Comparison of ENCODE assay signal across 22 cellular contexts in genomic region chr21:31387560-31388186, GRCh38.
"Had no signal": no experiment of that assay in that cellular context is flagged by ENCODE, and none has a peak within 500 bp of the region (broad histone marks: within the 10 kb centered on the region; RNA-seq: fewer than 3 reads in every experiment).

No MANE protein-coding gene starts in this region.

- H3K4me1 ChIP-seq: heart left ventricle, right atrium auricular region, sigmoid colon, suprapubic skin, thyroid gland, upper lobe of left lung, vagina had no signal

- H3K4me3 ChIP-seq: dorsolateral prefrontal cortex, heart left ventricle, lung, ovary, right atrium auricular region, sigmoid colon, skin epidermis, suprapubic skin, thyroid gland, upper lobe of left lung, vagina had no signal

- H3K9me3 Mint-ChIP-seq: naive B cell, nephron had no signal

- ATAC-seq: esophagus mucosa; heart left ventricle; left colon; left ventricle myocardium superior; stimulated activated naive CD8-positive, alpha-beta T cell treated with anti-CD3 and anti-CD28 coated beads, Interleukin-15, Interleukin-2, amounts not matched to agents 100 U/mL and 50 U/mL, for 24 hours had no signal

- H3K27ac Mint-ChIP-seq: naive B cell, nephron had no signal

- H3K4me1 Mint-ChIP-seq: naive B cell, nephron had no signal

- H3K27me3 ChIP-seq: dorsolateral prefrontal cortex, heart left ventricle, ovary, right atrium auricular region, sigmoid colon, suprapubic skin, thyroid gland, upper lobe of left lung, vagina had no signal

- H3K36me3 ChIP-seq: heart left ventricle, ovary, right atrium auricular region, sigmoid colon, suprapubic skin, thyroid gland, upper lobe of left lung, vagina had no signal

- DNase-seq: cortex of kidney; effector CD8-positive, alpha-beta T cell; heart left ventricle; hippocampal formation; left colon; left ventricle myocardium superior; mesenchymal stem cell; midbrain; naive B cell; ovary; sigmoid colon; stimulated activated naive CD8-positive, alpha-beta T cell treated with anti-CD3 and anti-CD28 coated beads, Interleukin-15, Interleukin-2, amounts not matched to agents 100 U/mL and 50 U/mL, for 24 hours; thyroid gland had no signal

- H3K4me3 Mint-ChIP-seq: naive B cell, nephron had no signal

- H3K27me3 Mint-ChIP-seq: naive B cell had no signal

- H3K27ac ChIP-seq: heart left ventricle, ovary, right atrium auricular region, sigmoid colon, skin epidermis, suprapubic skin, thyroid gland, upper lobe of left lung, vagina had no signal

- H3K9me3 ChIP-seq: heart left ventricle, ovary, right atrium auricular region, sigmoid colon, suprapubic skin, thyroid gland, upper lobe of left lung, vagina had no signal

- H3K36me3 Mint-ChIP-seq: naive B cell had no signal
